Comparison of ENCODE assay signal across 25 cellular contexts in the genomic region with DNA sequence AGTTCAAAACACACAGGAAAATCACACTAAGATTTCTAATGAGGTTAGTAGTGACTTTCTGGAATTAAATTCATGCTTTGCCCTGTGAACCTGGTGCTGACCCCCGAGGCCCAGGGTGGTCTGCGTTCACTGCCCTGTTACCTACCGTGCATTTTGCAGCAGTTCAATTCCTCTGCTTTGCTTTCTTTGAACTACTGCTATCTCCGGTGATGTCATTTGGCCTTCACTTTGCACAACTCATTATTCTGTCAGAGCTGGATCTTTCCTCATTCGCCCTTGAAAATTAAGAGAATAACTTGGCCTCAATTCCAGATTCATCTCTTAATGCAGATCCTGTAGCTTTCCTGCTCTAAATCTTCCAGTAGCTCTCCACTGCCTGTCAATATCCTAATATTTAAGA. TPM values are rescaled to one million over a fixed set of nuclear protein-coding genes. Genes with fewer than 3 reads are reported as not detected.
"Had no signal": no experiment of that assay in that cellular context is flagged by ENCODE, and none has a peak within 500 bp of the region (broad histone marks: within the 10 kb centered on the region; RNA-seq: fewer than 3 reads in every experiment).

No MANE protein-coding gene starts in this region.

- H3K4me3 Mint-ChIP-seq: dendritic cell treated with granulocyte-macrophage colony-stimulating factor and Interleukin-4, amounts not matched to agents 40 ng/mL and 50 ng/mL, for 4 days; stimulated activated memory B cell treated with anti-CD40 and anti-IgM and Interleukin-4, amounts not matched to agents 10 μg/mL and 1 μg/mL and 100 μg/mL, for 72 hours; WTC11 had no signal

- ATAC-seq: body of pancreas; stimulated activated memory B cell treated with anti-CD40 and anti-IgM and Interleukin-4, amounts not matched to agents 10 μg/mL and 1 μg/mL and 100 μg/mL, for 72 hours; WTC11 had no signal

- H3K36me3 Mint-ChIP-seq: natural killer cell; stimulated activated memory B cell treated with anti-CD40 and anti-IgM and Interleukin-4, amounts not matched to agents 10 μg/mL and 1 μg/mL and 100 μg/mL, for 72 hours; WTC11 had no signal

- H3K4me3 ChIP-seq: body of pancreas, left ventricle myocardium inferior, sigmoid colon, smooth muscle cell, stomach, suprapubic skin, transverse colon, vagina had no signal

- H3K4me1 ChIP-seq: body of pancreas, left ventricle myocardium inferior, sigmoid colon, suprapubic skin, transverse colon, vagina had no signal

- H3K27me3 Mint-ChIP-seq: dendritic cell treated with granulocyte-macrophage colony-stimulating factor and Interleukin-4, amounts not matched to agents 40 ng/mL and 50 ng/mL, for 4 days; stimulated activated memory B cell treated with anti-CD40 and anti-IgM and Interleukin-4, amounts not matched to agents 10 μg/mL and 1 μg/mL and 100 μg/mL, for 72 hours had no signal

- H3K9me3 Mint-ChIP-seq: dendritic cell treated with granulocyte-macrophage colony-stimulating factor and Interleukin-4, amounts not matched to agents 40 ng/mL and 50 ng/mL, for 4 days; natural killer cell; stimulated activated memory B cell treated with anti-CD40 and anti-IgM and Interleukin-4, amounts not matched to agents 10 μg/mL and 1 μg/mL and 100 μg/mL, for 72 hours; WTC11 had no signal

- H3K4me2 ChIP-seq: smooth muscle cell had no signal

- H3K27ac ChIP-seq: body of pancreas, left ventricle myocardium inferior, sigmoid colon, stomach, suprapubic skin, transverse colon, vagina had no signal

- H3K27ac Mint-ChIP-seq: stimulated activated memory B cell treated with anti-CD40 and anti-IgM and Interleukin-4, amounts not matched to agents 10 μg/mL and 1 μg/mL and 100 μg/mL, for 72 hours; WTC11 had no signal

- DNase-seq: activated CD4-positive, alpha-beta T cell treated with anti-CD3 and anti-CD28 coated beads, Interleukin-2, amount 50 U/mL, for 4 hours; activated effector memory CD4-positive, alpha-beta T cell treated with Interleukin-2 at 50 U/mL for 16 hours; activated naive CD4-positive, alpha-beta T cell treated with anti-CD3 and anti-CD28 coated beads, Interleukin-2, amount 50 U/mL, for 16 hours; activated T-cell treated with anti-CD3 and anti-CD28 coated beads, Interleukin-2, amount 50 U/mL, for 48 hours; anterior cingulate cortex; body of pancreas; effector CD8-positive, alpha-beta T cell; hippocampal formation; kidney glomerular epithelial cell; left ventricle myocardium inferior; natural killer cell; sigmoid colon; stimulated activated CD4-positive, alpha-beta T cell treated with anti-CD3 and anti-CD28 coated beads, Interleukin-15, amount 100 ng/mL, for 24 hours; stomach; T-helper 9 cell; transverse colon had no signal

- H3K36me3 ChIP-seq: left ventricle myocardium inferior, sigmoid colon, stomach, suprapubic skin, transverse colon, vagina had no signal

- H3K9me3 ChIP-seq: body of pancreas, left ventricle myocardium inferior, sigmoid colon, stomach, suprapubic skin, transverse colon, vagina had no signal

- H3K27me3 ChIP-seq: body of pancreas, sigmoid colon, stomach, suprapubic skin, transverse colon, vagina had no signal

RNA-seq across cellular contexts. Expression of a gene that starts 8.8 kb away (rescaled TPM):
- total RNA-seq: body of pancreas, cardiac septum, left ventricle myocardium inferior, osteoblast, sigmoid colon, smooth muscle cell, suprapubic skin, WTC11 had no signal
- polyA plus RNA-seq: sigmoid colon, stomach had no signal

RNA-seq across cellular contexts. Expression of a gene that starts 21.0 kb away (rescaled TPM):
- total RNA-seq: lung microvascular endothelial cell had no signal
